19 cellular contexts compared by ENCODE assay signal in genomic region chr1:56132520-56132919, GRCh38.
"Had no signal": no experiment of that assay in that cellular context is flagged by ENCODE, and none has a peak within 500 bp of the region (broad histone marks: within the 10 kb centered on the region; RNA-seq: fewer than 3 reads in every experiment).

No MANE protein-coding gene starts in this region.

- DNase-seq: activated CD4-positive, alpha-beta T cell treated with anti-CD3 and anti-CD28 coated beads for 48 hours; activated CD4-positive, CD25-positive, alpha-beta regulatory T cell; activated CD8-positive, alpha-beta T cell treated with anti-CD3 and anti-CD28 coated beads for 36 hours; activated naive CD4-positive, alpha-beta T cell treated with Interleukin-2 at 50 U/mL for 16 hours; activated naive CD8-positive, alpha-beta T cell treated with anti-CD3 and anti-CD28 coated beads, Interleukin-2, amount 10 ng/mL, durations not matched to agents 7 days and 5 days; activated T-cell treated with anti-CD3 and anti-CD28 coated beads, Interleukin-2, amount 50 U/mL, for 1 hour; amygdala; hippocampal formation; mammary epithelial cell; occipital lobe; retina; stimulated activated naive CD8-positive, alpha-beta T cell treated with anti-CD3 and anti-CD28 coated beads, Interleukin-15, Interleukin-2, amounts not matched to agents 100 U/mL and 50 U/mL, for 24 hours; substantia nigra; SW 1271; transverse colon had no signal

- H3K27ac ChIP-seq: cardiac muscle cell, esophagus muscularis mucosa, transverse colon, vagina had no signal

- H3K9me3 ChIP-seq: esophagus muscularis mucosa, transverse colon, vagina had no signal

- H3K4me3 ChIP-seq: cardiac muscle cell, esophagus muscularis mucosa, transverse colon, vagina had no signal

- H3K4me1 ChIP-seq: vagina had no signal

- ATAC-seq: activated CD8-positive, alpha-beta T cell treated with anti-CD3 and anti-CD28 coated beads for 36 hours; stimulated activated naive CD8-positive, alpha-beta T cell treated with anti-CD3 and anti-CD28 coated beads, Interleukin-15, Interleukin-2, amounts not matched to agents 100 U/mL and 50 U/mL, for 24 hours had no signal

- FAIRE-seq: islet of Langerhans had no signal

- H3K36me3 ChIP-seq: cardiac muscle cell, esophagus muscularis mucosa, transverse colon, vagina had no signal

- H3K27me3 ChIP-seq: cardiac muscle cell, esophagus muscularis mucosa, transverse colon, vagina had no signal
